ENCODE assay signal across 25 cellular contexts in genomic region chr4:56293121-56293520, GRCh38.
"Had no signal": no experiment of that assay in that cellular context is flagged by ENCODE, and none has a peak within 500 bp of the region (broad histone marks: within the 10 kb centered on the region; RNA-seq: fewer than 3 reads in every experiment).

No MANE protein-coding gene starts in this region.

- H3K27me3 ChIP-seq: colonic mucosa, dorsolateral prefrontal cortex, esophagus muscularis mucosa, esophagus squamous epithelium, foreskin keratinocyte, gastrocnemius medialis, gastroesophageal sphincter, heart left ventricle had no signal

- H3K27ac Mint-ChIP-seq: dendritic cell treated with granulocyte-macrophage colony-stimulating factor and Interleukin-4, amounts not matched to agents 40 ng/mL and 50 ng/mL, for 4 days; effector memory CD8-positive, alpha-beta T cell; endodermal cell had no signal

- H3K4me3 ChIP-seq: colonic mucosa, coronary artery, dorsolateral prefrontal cortex, esophagus muscularis mucosa, esophagus squamous epithelium, gastrocnemius medialis, gastroesophageal sphincter, heart left ventricle, heart right ventricle had no signal

- H3K4me3 Mint-ChIP-seq: dendritic cell treated with granulocyte-macrophage colony-stimulating factor and Interleukin-4, amounts not matched to agents 40 ng/mL and 50 ng/mL, for 4 days; effector memory CD8-positive, alpha-beta T cell; endodermal cell had no signal

- DNase-seq: colonic mucosa; cortex of kidney; dermis blood vessel endothelial cell; dorsolateral prefrontal cortex; effector CD4-positive, alpha-beta T cell; effector CD8-positive, alpha-beta T cell; effector memory CD4-positive, alpha-beta T cell; effector memory CD8-positive, alpha-beta T cell; endodermal cell; erythroblast; esophagus squamous epithelium; foreskin fibroblast; foreskin keratinocyte; foreskin melanocyte; gastrocnemius medialis; glutamatergic neuron; head of caudate nucleus; heart left ventricle; heart right ventricle had no signal

- H3K27ac ChIP-seq: colonic mucosa, coronary artery, dorsolateral prefrontal cortex, epithelial cell of prostate, esophagus muscularis mucosa, esophagus squamous epithelium, foreskin keratinocyte, gastrocnemius medialis, gastroesophageal sphincter, heart left ventricle, heart right ventricle had no signal

- ATAC-seq: effector memory CD8-positive, alpha-beta T cell; esophagus mucosa; foreskin keratinocyte; gastrocnemius medialis; gastroesophageal sphincter; heart left ventricle; heart right ventricle had no signal

- H3K9me3 Mint-ChIP-seq: dendritic cell treated with granulocyte-macrophage colony-stimulating factor and Interleukin-4, amounts not matched to agents 40 ng/mL and 50 ng/mL, for 4 days; effector memory CD8-positive, alpha-beta T cell had no signal

- H3K27me3 Mint-ChIP-seq: dendritic cell treated with granulocyte-macrophage colony-stimulating factor and Interleukin-4, amounts not matched to agents 40 ng/mL and 50 ng/mL, for 4 days had no signal

- H3K4me1 Mint-ChIP-seq: endodermal cell had no signal

- H3K9me3 ChIP-seq: colonic mucosa, esophagus muscularis mucosa, esophagus squamous epithelium, gastrocnemius medialis, gastroesophageal sphincter had no signal

- H3K4me1 ChIP-seq: colonic mucosa, foreskin keratinocyte, gastrocnemius medialis, gastroesophageal sphincter, heart left ventricle had no signal

- H3K36me3 ChIP-seq: colonic mucosa, esophagus muscularis mucosa, esophagus squamous epithelium, gastrocnemius medialis, gastroesophageal sphincter, heart left ventricle, heart right ventricle had no signal
